8 cellular contexts compared by ENCODE assay signal in genomic region chr16:87463722-87464690, GRCh38. TPM values are rescaled to one million over a fixed set of nuclear protein-coding genes. Genes with fewer than 3 reads are reported as not detected.
DNase-seq lines count a peak whose midpoint lies in the region; ATAC-seq and TF ChIP-seq lines count a peak whose summit lies in the region.

No MANE protein-coding gene starts in this region.

- POLR2A ChIA-PET in CD8-positive, alpha-beta memory T cell (lab: Charles Lee), result no interaction called here

- H3K27ac Mint-ChIP-seq in CD8-positive, alpha-beta memory T cell, result peak overlapping the region; percentile 67 to 93 (median 83)

- peak overlapping the region; percentile 9 for H3K4me3 ChIP-seq in CD8-positive, alpha-beta memory T cell (ENCODE audit: low read length)
- H3K4me3 ChIP-seq in gastrocnemius medialis, result peak overlapping the region in 3 of 4 donors; percentile 20 to 33 (median 26)

- ATAC-seq in gastrocnemius medialis, result peak; percentile 15 to 16
- ATAC-seq in GM18505 (IDR thresholded peaks at IDR 0.05; ENCODE audit: unreplicated experiment), result no peak
- ATAC-seq in GM21381 (IDR thresholded peaks at IDR 0.05; ENCODE audit: unreplicated experiment), result no peak

- no peaks in the 10 kb centered on the region for H3K27me3 Mint-ChIP-seq in CD8-positive, alpha-beta memory T cell

- H3K36me3 ChIP-seq in CD8-positive, alpha-beta memory T cell (ENCODE audit: insufficient read depth, low read length), result no peaks in the 10 kb centered on the region
- peaks cover 0 to 10% of the 10 kb centered on the region in 2 donors for H3K36me3 ChIP-seq in gastrocnemius medialis

- no peaks in the 10 kb centered on the region for H3K27me3 ChIP-seq in CD8-positive, alpha-beta memory T cell (ENCODE audit: insufficient read depth, low read length, poor library complexity, severe bottlenecking)
- no peaks in the 10 kb centered on the region for H3K27me3 ChIP-seq in gastrocnemius medialis

- CTCF ChIA-PET in CD8-positive, alpha-beta memory T cell (lab: Charles Lee), result interaction anchor here (1.7 to 3.2 kb wide), 2 partner anchors 11 to 172 kb away, joined by 4 to 11 read pairs; no protein-coding TSS in a partner anchor

- H3K27ac ChIP-seq in CD8-positive, alpha-beta memory T cell (ENCODE audit: low read depth, low read length), result peak overlapping the region; percentile 48
- peak overlapping the region; percentile 86 to 95 (median 90) for H3K27ac ChIP-seq in gastrocnemius medialis

- intact Hi-C loops in gastrocnemius medialis (cut with DNase I; ENCODE audit: low total_unique reads), result loop anchor here (2.0 to 10.0 kb wide), 4 partner anchors 29 to 149 kb away; partner anchors contain the start of genes C16orf95, MAP1LC3B and ZCCHC14

- in situ Hi-C loops in gastrocnemius medialis (cut with MboI; ENCODE audit: low sequenced_read_pairs in 4 of 4), result no loop called here

- H3K4me1 Mint-ChIP-seq in CD8-positive, alpha-beta memory T cell, result peaks cover 29 to 44% (median 38%) of the 10 kb centered on the region in 3 donors

- peaks cover 31% of the 10 kb centered on the region for H3K4me1 ChIP-seq in CD8-positive, alpha-beta memory T cell (ENCODE audit: insufficient read depth, low read length)
- peaks cover 54 to 56% of the 10 kb centered on the region in 2 donors for H3K4me1 ChIP-seq in gastrocnemius medialis

- peak in 1 of 5 donors; percentile 33 for DNase-seq in CD8-positive, alpha-beta memory T cell
- DNase-seq in Kasumi-1 (lab: John Stamatoyannopoulos, UW) (peak; percentile 69 to 74), glomerular endothelial cell (ENCODE audit: extremely low read depth, low read depth, low spot score) (peak; percentile 84), gastrocnemius medialis (no peak), NK-92 (lab: John Stamatoyannopoulos, UW; ENCODE audit: unreplicated experiment) (no peak)
- peak; percentile 60 to 64 for DNase-seq in activated T-cell treated with anti-CD3 and anti-CD28 coated beads, Interleukin-2, amount 50 U/mL, for 48 hours

- H3K4me3 Mint-ChIP-seq in CD8-positive, alpha-beta memory T cell, result peak overlapping the region in 6 of 7 donors; percentile 16 to 68 (median 55)

- no peaks in the 10 kb centered on the region for H3K9me3 ChIP-seq in CD8-positive, alpha-beta memory T cell (ENCODE audit: low read length)
- no peaks in the 10 kb centered on the region for H3K9me3 ChIP-seq in gastrocnemius medialis

- TF ChIP-seq CTCF in gastrocnemius medialis (IDR thresholded peaks at IDR 0.05 in 4 of 5, conservative IDR thresholded peaks at IDR 0.05 in 1 of 5), result no peak

- TF ChIP-seq POLR2A in gastrocnemius medialis (IDR thresholded peaks at IDR 0.05) (no peak), GM18505 (IDR thresholded peaks at IDR 0.05; ENCODE audit: borderline replicate concordance, extremely low read depth, insufficient read depth, insufficient read length) (no peak)

- H3K9me3 Mint-ChIP-seq in CD8-positive, alpha-beta memory T cell, result no peaks in the 10 kb centered on the region

- H3K36me3 Mint-ChIP-seq in CD8-positive, alpha-beta memory T cell, result peaks cover 0 to 13% (median 2%) of the 10 kb centered on the region in 3 donors

RNA-seq across cellular contexts. Expression of gene ZCCHC14, which starts 28.8 kb away (rescaled TPM):
- 1 to 10 TPM; 6.1 to 6.2 TPM for total RNA-seq in CD8-positive, alpha-beta memory T cell
- 0.77 TPM for polyA plus RNA-seq in CD8-positive, alpha-beta memory T cell
- 7.1 and 20.1 TPM in 2 replicates for total RNA-seq in glomerular endothelial cell
- 10 to 100 TPM in 1 of 4 donors, 1 to 10 TPM in 3; 8.9 to 10.7 (median 9.3) TPM for total RNA-seq in gastrocnemius medialis

Comparison
In these comparisons a context has a peak if more than half of its experiments do, and no peak if none do; other contexts are left out.
1. DNase-seq: peak in Kasumi-1 (2 of 2), activated T-cell treated with anti-CD3 and anti-CD28 coated beads, Interleukin-2, amount 50 U/mL, for 48 hours (2 of 2) and glomerular endothelial cell (single experiment); none in gastrocnemius medialis (0 of 2) and NK-92 (single experiment).
2. ATAC-seq: peak in gastrocnemius medialis (2 of 2); none in GM18505 (single experiment) and GM21381 (single experiment).